18 cellular contexts compared by ENCODE assay signal in the genomic region with DNA sequence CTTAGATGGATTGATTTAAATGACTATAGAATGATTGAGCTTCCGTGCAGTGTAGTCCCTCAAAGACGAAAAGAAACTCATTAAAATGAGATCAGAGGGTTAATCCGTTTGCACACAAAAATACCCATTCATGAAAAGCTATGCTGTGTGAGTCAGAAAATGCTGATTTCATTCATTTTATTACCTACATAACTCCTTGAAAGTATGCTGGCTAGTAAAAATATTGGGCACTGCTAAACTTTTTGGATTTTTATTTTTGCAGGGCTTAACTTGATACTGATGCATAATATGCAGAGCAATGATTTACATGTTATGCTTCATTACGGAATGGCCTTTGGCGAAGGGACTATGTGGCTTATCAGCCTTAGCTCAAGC. TPM values are rescaled to one million over a fixed set of nuclear protein-coding genes. Genes with fewer than 3 reads are reported as not detected.
DNase-seq lines count a peak whose midpoint lies in the region; ATAC-seq, FAIRE-seq and TF ChIP-seq lines count a peak whose summit lies in the region.
"Had no signal": no experiment of that assay in that cellular context is flagged by ENCODE, and none has a peak within 500 bp of the region (broad histone marks: within the 10 kb centered on the region; RNA-seq: fewer than 3 reads in every experiment).

No MANE protein-coding gene starts in this region.

- H3K27me3 ChIP-seq in dorsolateral prefrontal cortex = no peaks in the 10 kb centered on the region

- peaks cover 32% of the 10 kb centered on the region for H3K4me1 ChIP-seq in mesodermal cell (ENCODE audit: control insufficient read depth, insufficient read depth, low read length, poor library complexity, severe bottlenecking)

- intact Hi-C loops in dorsolateral prefrontal cortex (cut with DNase I) = loop anchor here (5.0 kb wide), 3 partner anchors 49 to 94 kb away; no protein-coding TSS in a partner anchor

- 37 to 76% methylated on average over 2 of the region's 5 CpGs for WGBS in mesodermal cell (ENCODE audit: insufficient coverage in 2 of 2), 2 experiments

- H3K27ac ChIP-seq in dorsolateral prefrontal cortex = peak overlapping the region in 51 of 59 donors; percentile 3 to 97 (median 68)
- peak overlapping the region; percentile 77 for H3K27ac ChIP-seq in mesodermal cell (ENCODE audit: low read depth, low read length, severe bottlenecking)

- DNase-seq in D721Med (ENCODE audit: insufficient read length, low spot score) (no peak), M059J (ENCODE audit: low read depth) (peak; percentile 64), dorsolateral prefrontal cortex (no peak), HuH-7 (ENCODE audit: low spot score) (no peak), GM12892 (ENCODE audit: insufficient read length) (no peak)
- DNase-seq in activated CD4-positive, alpha-beta T cell treated with anti-CD3 and anti-CD28 coated beads for 1 hour = no peak
- DNase-seq: activated B cell treated with CpG ODN at 0.5 μM for 24 hours; activated naive CD8-positive, alpha-beta T cell treated with anti-CD3 and anti-CD28 coated beads for 36 hours; DMS79; immature natural killer cell; NCI-H2029 treated with DMSO at 0.1 percent for 48 hours; retina; stimulated activated CD4-positive, alpha-beta T cell treated with anti-CD3 and anti-CD28 coated beads, Interleukin-4, amount 100 ng/mL, for 24 hours had no signal

- TF ChIP-seq POLR2A in GM12892 (IDR thresholded peaks at IDR 0.05; ENCODE audit: low read depth, low read length) = no peak

- no peaks in the 10 kb centered on the region for H3K36me3 ChIP-seq in mesodermal cell (ENCODE audit: control insufficient read depth, insufficient read depth, low read length)

- FAIRE-seq in D721Med (lab: Jason Lieb, UNC) = peak; percentile 38
- FAIRE-seq in GM12892 (lab: Jason Lieb, UNC) = no peak
- FAIRE-seq: colon, GM12891 had no signal

- TF ChIP-seq CTCF in D721Med (IDR thresholded peaks at IDR 0.05; ENCODE audit: insufficient read depth, missing control alignments) (no peak), dorsolateral prefrontal cortex (IDR thresholded peaks at IDR 0.05 in 54 of 56, conservative IDR thresholded peaks at IDR 0.05 in 2 of 56; ENCODE audit: low read depth in 1 of 56, partially characterized antibody in 56 of 56) (no peak)

- no peaks in the 10 kb centered on the region for H3K9me3 ChIP-seq in mesodermal cell (ENCODE audit: control insufficient read depth, low read length)

- peak overlapping the region in 12 of 59 donors; percentile 1 to 25 (median 14) for H3K4me3 ChIP-seq in dorsolateral prefrontal cortex
- no peak overlapping the region for H3K4me3 ChIP-seq in mesodermal cell (ENCODE audit: extremely low read depth, insufficient read depth, low read length, poor library complexity, severe bottlenecking)

- ATAC-seq in GM21576 (IDR thresholded peaks at IDR 0.05; ENCODE audit: unreplicated experiment) = no peak
- ATAC-seq: stimulated activated memory B cell treated with anti-CD40 and anti-IgM and Interleukin-4, amounts not matched to agents 10 μg/mL and 1 μg/mL and 100 μg/mL, for 72 hours had no signal

RNA-seq across cellular contexts. Expression of a gene that starts 54.2 kb away (rescaled TPM):
- total RNA-seq in M059J (2014; rRNA removed; shearing (Covaris generic)) = 1.5 and 3.1 TPM in 2 replicates
- total RNA-seq in dorsolateral prefrontal cortex = 10 to 100 TPM; 10.9 to 39.0 (median 19.4) TPM
- 13.6 TPM for polyA plus RNA-seq in mesodermal cell (2013, experiment 1 of 2)
- 9.8 TPM for polyA plus RNA-seq in mesodermal cell (2013, experiment 2 of 2)
- 5.0 TPM for polyA plus RNA-seq in GM12892 (2012; ENCODE audit: missing spikeins)
